ENCODE assay signal across 25 cellular contexts in the genomic region with DNA sequence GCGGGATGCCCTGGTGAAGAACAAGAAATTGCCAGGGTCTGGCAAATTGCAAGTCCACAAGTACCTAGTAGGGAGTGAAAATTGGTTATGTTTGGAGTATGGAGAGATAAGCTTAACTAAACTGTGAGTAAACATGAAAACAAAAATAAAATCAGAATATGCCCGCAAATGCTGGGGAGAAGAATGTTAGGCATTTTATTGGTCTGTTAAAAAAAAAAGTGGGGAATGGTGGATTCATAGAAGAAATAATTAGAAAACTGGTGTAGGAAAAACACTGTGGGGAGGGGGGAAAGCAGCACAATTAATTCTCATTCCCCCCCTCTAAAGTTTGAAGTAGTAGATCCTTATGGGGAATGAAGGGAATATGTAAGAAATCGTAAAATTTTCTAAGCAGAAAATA. TPM values are rescaled to one million over a fixed set of nuclear protein-coding genes. Genes with fewer than 3 reads are reported as not detected.
DNase-seq lines count a peak whose midpoint lies in the region; TF ChIP-seq lines count a peak whose summit lies in the region.
"Had no signal": no experiment of that assay in that cellular context is flagged by ENCODE, and none has a peak within 500 bp of the region (broad histone marks: within the 10 kb centered on the region; RNA-seq: fewer than 3 reads in every experiment).

No MANE protein-coding gene starts in this region.

- H3K9me3 Mint-ChIP-seq in activated naive CD4-positive, alpha-beta T cell treated with anti-CD3 and anti-CD28 coated beads, Interleukin-2, amount 50 U/mL, for 24 hours = no peaks in the 10 kb centered on the region
- no peaks in the 10 kb centered on the region for H3K9me3 Mint-ChIP-seq in neural crest cell
- H3K9me3 Mint-ChIP-seq: CD4-positive, alpha-beta memory T cell; CD8-positive, alpha-beta memory T cell had no signal

- no peak for DNase-seq in activated naive CD4-positive, alpha-beta T cell treated with Interleukin-2 at 50 U/mL for 16 hours
- no peak for DNase-seq in SK-N-MC (ENCODE audit: low read depth, low spot score)
- DNase-seq in neural crest cell (ENCODE audit: low read depth, low spot score) = no peak
- DNase-seq in activated CD8-positive, alpha-beta memory T cell treated with anti-CD3 and anti-CD28 coated beads for 24 hours = no peak
- DNase-seq in Ammon's horn (ENCODE audit: low spot score) = no peak
- no peak for DNase-seq in stimulated activated CD4-positive, alpha-beta T cell treated with anti-CD3 and anti-CD28 coated beads, Interleukin-2, amount 100 ng/mL, for 48 hours
- DNase-seq: AML-193; BE2C; C1 segment of cervical spinal cord; CD4-positive, alpha-beta memory T cell; CD4-positive, CD25-positive, alpha-beta regulatory T cell; CD8-positive, alpha-beta memory T cell; COR-L47; DMS 273 treated with DMSO at 0.1 percent for 48 hours; DMS153; DMS53; DMS79; DND-41; EL; GDM1 had no signal

- peak overlapping the region; percentile 38 for H3K27ac Mint-ChIP-seq in activated naive CD4-positive, alpha-beta T cell treated with anti-CD3 and anti-CD28 coated beads, Interleukin-2, amount 50 U/mL, for 24 hours
- no peak overlapping the region for H3K27ac Mint-ChIP-seq in neural crest cell (ENCODE audit: unreplicated experiment)
- H3K27ac Mint-ChIP-seq: CD14-positive monocyte; CD4-positive, alpha-beta memory T cell; CD4-positive, CD25-positive, alpha-beta regulatory T cell; CD8-positive, alpha-beta memory T cell had no signal

- no peaks in the 10 kb centered on the region for H3K36me3 Mint-ChIP-seq in activated naive CD4-positive, alpha-beta T cell treated with anti-CD3 and anti-CD28 coated beads, Interleukin-2, amount 50 U/mL, for 24 hours
- no peaks in the 10 kb centered on the region for H3K36me3 Mint-ChIP-seq in neural crest cell (ENCODE audit: low read depth)
- H3K36me3 Mint-ChIP-seq: CD14-positive monocyte; CD4-positive, CD25-positive, alpha-beta regulatory T cell had no signal

- H3K4me1 Mint-ChIP-seq in activated naive CD4-positive, alpha-beta T cell treated with anti-CD3 and anti-CD28 coated beads, Interleukin-2, amount 50 U/mL, for 24 hours = peaks cover 7% of the 10 kb centered on the region
- peaks cover 12% of the 10 kb centered on the region for H3K4me1 Mint-ChIP-seq in neural crest cell

- H3K9ac ChIP-seq in SK-N-MC (ENCODE audit: insufficient read length) = no peak overlapping the region
- H3K9ac ChIP-seq: BLaER1 had no signal

- H3K36me3 ChIP-seq in SK-N-MC (ENCODE audit: insufficient read depth, low read length) = no peaks in the 10 kb centered on the region
- H3K36me3 ChIP-seq: BE2C, BLaER1 had no signal

- no peak overlapping the region for H3K4me3 ChIP-seq in SK-N-MC
- H3K4me3 ChIP-seq: A549, BLaER1 had no signal

- H3K4me3 Mint-ChIP-seq in activated naive CD4-positive, alpha-beta T cell treated with anti-CD3 and anti-CD28 coated beads, Interleukin-2, amount 50 U/mL, for 24 hours = no peak overlapping the region
- peak overlapping the region; percentile 42 for H3K4me3 Mint-ChIP-seq in neural crest cell
- H3K4me3 Mint-ChIP-seq: CD4-positive, alpha-beta memory T cell had no signal

- no peaks in the 10 kb centered on the region for H3K9me3 ChIP-seq in SK-N-MC (ENCODE audit: low read depth, low read length)
- H3K9me3 ChIP-seq: A549, BE2C, BLaER1 had no signal

- peaks cover 34% of the 10 kb centered on the region for H3K27me3 Mint-ChIP-seq in activated naive CD4-positive, alpha-beta T cell treated with anti-CD3 and anti-CD28 coated beads, Interleukin-2, amount 50 U/mL, for 24 hours
- H3K27me3 Mint-ChIP-seq in neural crest cell (ENCODE audit: low read depth) = peaks cover 59% of the 10 kb centered on the region

- 0 out of 2 replicates have a peak overlapping the region, but pooled peaks have one; percentile 10 for H3K27ac ChIP-seq in SK-N-MC
- H3K27ac ChIP-seq: 22Rv1, A549, BLaER1 had no signal

- no peak for TF ChIP-seq CTCF in neural crest cell (conservative IDR thresholded peaks at IDR 0.05)

RNA-seq across cellular contexts. Expression of a gene that starts 40.6 kb away (rescaled TPM):
- 111 and 116 TPM in 2 replicates for total RNA-seq in neural crest cell
